ENCODE assay signal across 13 cellular contexts in genomic region chr6:2108700-2109306, GRCh38.
A peak's percentile ranks its signal among the peaks of the same experiment; 100 is the strongest.
DNase-seq lines count a peak whose midpoint lies in the region; ATAC-seq lines count a peak whose summit lies in the region.
"Had no signal": no experiment of that assay in that cellular context is flagged by ENCODE, and none has a peak within 500 bp of the region (broad histone marks: within the 10 kb centered on the region; RNA-seq: fewer than 3 reads in every experiment).

No MANE protein-coding gene starts in this region.

- ATAC-seq in HG03571 (IDR thresholded peaks at IDR 0.05; ENCODE audit: unreplicated experiment) (no peak), HG03521 (IDR thresholded peaks at IDR 0.05; ENCODE audit: unreplicated experiment) (no peak), HG02623 (IDR thresholded peaks at IDR 0.05; ENCODE audit: unreplicated experiment) (no peak)

- peak; percentile 21 for DNase-seq in DMS79 (lab: John Stamatoyannopoulos, UW)
- DNase-seq in NCI-H146 treated with DMSO at 0.1 percent for 48 hours (lab: John Stamatoyannopoulos, UW; ENCODE audit: unreplicated experiment): peak; percentile 96
- DNase-seq in NCI-H510A treated with DMSO at 0.1 percent for 48 hours (lab: John Stamatoyannopoulos, UW): peak; percentile 64
- DNase-seq in fibroblast of peridontal ligament (ENCODE audit: extremely low read depth): peak; percentile 7
- DNase-seq in dermis blood vessel endothelial cell: no peak
- DNase-seq: activated effector memory CD4-positive, alpha-beta T cell treated with Interleukin-2 at 50 U/mL for 16 hours; aorta; heart left ventricle; HFFc6; spleen had no signal
